Comparison of ENCODE assay signal across 1 cellular context in the genomic region with DNA sequence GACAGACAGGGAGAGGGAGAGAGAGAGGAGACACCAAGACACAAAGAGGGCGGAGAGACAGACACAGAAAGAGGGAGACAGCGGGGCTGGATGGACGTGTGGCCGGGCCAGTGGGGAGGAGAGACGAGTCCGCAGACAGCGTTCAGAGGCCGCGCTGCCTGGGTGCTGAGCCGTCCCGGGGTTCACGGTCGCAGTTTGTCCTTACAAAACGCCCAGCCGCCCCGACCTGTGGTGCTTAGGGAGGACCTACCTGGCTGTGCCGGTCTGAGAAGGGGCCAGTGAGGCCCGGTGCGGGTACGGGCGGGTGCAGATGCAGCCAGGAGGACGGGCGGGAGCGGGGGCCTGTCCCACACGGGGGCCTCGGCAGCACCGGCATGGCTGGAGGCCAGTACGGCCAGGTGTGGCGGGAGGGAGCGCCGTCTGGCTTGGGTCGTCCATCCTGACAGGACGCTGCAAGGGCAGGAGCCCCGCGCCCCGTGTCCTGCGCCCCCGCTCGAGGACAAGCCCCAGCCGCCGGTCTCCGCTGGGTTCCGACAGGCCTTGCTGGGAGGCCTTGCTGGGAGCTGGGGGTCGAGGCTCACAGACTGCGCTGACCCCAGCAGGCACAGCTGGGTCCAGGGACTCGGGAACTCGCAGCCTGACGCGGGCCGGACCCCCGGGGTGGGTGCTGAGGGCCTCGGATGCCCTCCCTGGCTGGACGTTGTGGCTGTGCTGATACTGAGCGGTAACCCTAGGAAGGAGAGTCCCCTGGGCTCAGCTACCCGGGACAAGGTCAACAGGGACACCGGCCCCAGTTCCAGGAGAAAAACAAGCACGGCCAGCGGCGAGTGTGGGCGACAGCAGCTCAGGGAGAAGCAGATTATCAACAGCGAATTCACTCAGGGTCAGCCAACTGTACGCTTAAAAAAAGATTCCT.
TF ChIP-seq lines count a peak whose summit lies in the region.

No MANE protein-coding gene starts in this region.

TF ChIP-seq in HepG2, 621 proteins besides CTCF, POLR2A, EP300 and RAD21 (continued from another document and continues in another):
- TF ChIP-seq, protein P1, sequence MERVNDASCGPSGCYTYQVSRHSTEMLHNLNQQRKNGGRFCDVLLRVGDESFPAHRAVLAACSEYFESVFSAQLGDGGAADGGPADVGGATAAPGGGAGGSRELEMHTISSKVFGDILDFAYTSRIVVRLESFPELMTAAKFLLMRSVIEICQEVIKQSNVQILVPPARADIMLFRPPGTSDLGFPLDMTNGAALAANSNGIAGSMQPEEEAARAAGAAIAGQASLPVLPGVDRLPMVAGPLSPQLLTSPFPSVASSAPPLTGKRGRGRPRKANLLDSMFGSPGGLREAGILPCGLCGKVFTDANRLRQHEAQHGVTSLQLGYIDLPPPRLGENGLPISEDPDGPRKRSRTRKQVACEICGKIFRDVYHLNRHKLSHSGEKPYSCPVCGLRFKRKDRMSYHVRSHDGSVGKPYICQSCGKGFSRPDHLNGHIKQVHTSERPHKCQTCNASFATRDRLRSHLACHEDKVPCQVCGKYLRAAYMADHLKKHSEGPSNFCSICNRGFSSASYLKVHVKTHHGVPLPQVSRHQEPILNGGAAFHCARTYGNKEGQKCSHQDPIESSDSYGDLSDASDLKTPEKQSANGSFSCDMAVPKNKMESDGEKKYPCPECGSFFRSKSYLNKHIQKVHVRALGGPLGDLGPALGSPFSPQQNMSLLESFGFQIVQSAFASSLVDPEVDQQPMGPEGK (CRISPR knock-in tag; IDR thresholded peaks at IDR 0.05): no peak; the same call in none of the 2 replicates
- TF ChIP-seq, protein P2, sequence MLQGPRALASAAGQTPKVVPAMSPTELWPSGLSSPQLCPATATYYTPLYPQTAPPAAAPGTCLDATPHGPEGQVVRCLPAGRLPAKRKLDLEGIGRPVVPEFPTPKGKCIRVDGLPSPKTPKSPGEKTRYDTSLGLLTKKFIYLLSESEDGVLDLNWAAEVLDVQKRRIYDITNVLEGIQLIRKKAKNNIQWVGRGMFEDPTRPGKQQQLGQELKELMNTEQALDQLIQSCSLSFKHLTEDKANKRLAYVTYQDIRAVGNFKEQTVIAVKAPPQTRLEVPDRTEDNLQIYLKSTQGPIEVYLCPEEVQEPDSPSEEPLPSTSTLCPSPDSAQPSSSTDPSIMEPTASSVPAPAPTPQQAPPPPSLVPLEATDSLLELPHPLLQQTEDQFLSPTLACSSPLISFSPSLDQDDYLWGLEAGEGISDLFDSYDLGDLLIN (CRISPR knock-in tag; IDR thresholded peaks at IDR 0.05; ENCODE audit: borderline replicate concordance): no peak
- TF ChIP-seq CHCHD3 (CRISPR knock-in tag; IDR thresholded peaks at IDR 0.05): 0 out of 2 replicates have a peak, but pooled peaks have one; percentile 75
- TF ChIP-seq NFKBIZ (CRISPR knock-in tag; IDR thresholded peaks at IDR 0.05): no peak
- no peak for TF ChIP-seq ESRRA (CRISPR knock-in tag; IDR thresholded peaks at IDR 0.05; ENCODE audit: low read depth)
- TF ChIP-seq, protein P3, sequence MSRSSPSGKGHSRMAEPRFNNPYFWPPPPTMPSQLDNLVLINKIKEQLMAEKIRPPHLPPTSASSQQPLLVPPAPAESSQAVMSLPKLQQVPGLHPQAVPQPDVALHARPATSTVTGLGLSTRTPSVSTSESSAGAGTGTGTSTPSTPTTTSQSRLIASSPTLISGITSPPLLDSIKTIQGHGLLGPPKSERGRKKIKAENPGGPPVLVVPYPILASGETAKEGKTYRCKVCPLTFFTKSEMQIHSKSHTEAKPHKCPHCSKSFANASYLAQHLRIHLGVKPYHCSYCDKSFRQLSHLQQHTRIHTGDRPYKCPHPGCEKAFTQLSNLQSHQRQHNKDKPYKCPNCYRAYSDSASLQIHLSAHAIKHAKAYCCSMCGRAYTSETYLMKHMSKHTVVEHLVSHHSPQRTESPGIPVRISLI (CRISPR knock-in tag; IDR thresholded peaks at IDR 0.05; ENCODE audit: borderline replicate concordance): no peak
- no peak for TF ChIP-seq MAFF (IDR thresholded peaks at IDR 0.05; ENCODE audit: low read depth, low read length)
- no peak for TF ChIP-seq ZNF431 (CRISPR knock-in tag; IDR thresholded peaks at IDR 0.05; ENCODE audit: borderline replicate concordance, low read depth)
- TF ChIP-seq ZNF816 (CRISPR knock-in tag; IDR thresholded peaks at IDR 0.05; ENCODE audit: borderline replicate concordance): 0 out of 2 replicates have a peak, but pooled peaks have one; percentile 18
- TF ChIP-seq MEF2D (CRISPR knock-in tag; IDR thresholded peaks at IDR 0.05): peak; percentile 20; the same call in 1 of the 2 replicates
- TF ChIP-seq ZBTB1 (CRISPR knock-in tag; IDR thresholded peaks at IDR 0.05; ENCODE audit: borderline replicate concordance): no peak
- TF ChIP-seq MLLT10 (CRISPR knock-in tag; IDR thresholded peaks at IDR 0.05): no peak
- TF ChIP-seq U2AF1 (optimal IDR thresholded peaks at IDR 0.05; ENCODE audit: low read depth, low read length): no peak
- no peak for TF ChIP-seq ZNF3 (CRISPR knock-in tag; IDR thresholded peaks at IDR 0.05)
- TF ChIP-seq ONECUT2 (CRISPR knock-in tag; IDR thresholded peaks at IDR 0.05): no peak
- TF ChIP-seq, protein P4, sequence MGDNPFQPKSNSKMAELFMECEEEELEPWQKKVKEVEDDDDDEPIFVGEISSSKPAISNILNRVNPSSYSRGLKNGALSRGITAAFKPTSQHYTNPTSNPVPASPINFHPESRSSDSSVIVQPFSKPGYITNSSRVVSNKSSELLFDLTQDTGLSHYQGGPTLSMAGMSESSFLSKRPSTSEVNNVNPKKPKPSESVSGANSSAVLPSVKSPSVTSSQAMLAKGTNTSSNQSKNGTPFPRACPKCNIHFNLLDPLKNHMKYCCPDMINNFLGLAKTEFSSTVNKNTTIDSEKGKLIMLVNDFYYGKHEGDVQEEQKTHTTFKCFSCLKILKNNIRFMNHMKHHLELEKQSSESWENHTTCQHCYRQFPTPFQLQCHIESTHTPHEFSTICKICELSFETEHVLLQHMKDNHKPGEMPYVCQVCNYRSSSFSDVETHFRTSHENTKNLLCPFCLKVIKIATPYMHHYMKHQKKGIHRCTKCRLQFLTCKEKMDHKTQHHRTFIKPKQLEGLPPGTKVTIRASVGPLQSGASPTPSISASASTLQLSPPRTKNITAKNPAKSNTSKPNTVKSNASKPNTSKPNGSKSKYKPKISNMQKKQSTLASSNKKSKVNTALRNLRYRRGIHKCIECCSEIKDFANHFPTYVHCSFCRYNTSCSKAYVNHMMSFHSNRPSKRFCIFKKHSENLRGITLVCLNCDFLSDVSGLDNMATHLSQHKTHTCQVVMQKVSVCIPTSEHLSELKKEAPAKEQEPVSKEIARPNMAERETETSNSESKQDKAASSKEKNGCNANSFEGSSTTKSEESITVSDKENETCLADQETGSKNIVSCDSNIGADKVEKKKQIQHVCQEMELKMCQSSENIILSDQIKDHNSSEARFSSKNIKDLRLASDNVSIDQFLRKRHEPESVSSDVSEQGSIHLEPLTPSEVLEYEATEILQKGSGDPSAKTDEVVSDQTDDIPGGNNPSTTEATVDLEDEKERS (CRISPR knock-in tag; IDR thresholded peaks at IDR 0.05): peak; percentile 69
- TF ChIP-seq, protein P5, sequence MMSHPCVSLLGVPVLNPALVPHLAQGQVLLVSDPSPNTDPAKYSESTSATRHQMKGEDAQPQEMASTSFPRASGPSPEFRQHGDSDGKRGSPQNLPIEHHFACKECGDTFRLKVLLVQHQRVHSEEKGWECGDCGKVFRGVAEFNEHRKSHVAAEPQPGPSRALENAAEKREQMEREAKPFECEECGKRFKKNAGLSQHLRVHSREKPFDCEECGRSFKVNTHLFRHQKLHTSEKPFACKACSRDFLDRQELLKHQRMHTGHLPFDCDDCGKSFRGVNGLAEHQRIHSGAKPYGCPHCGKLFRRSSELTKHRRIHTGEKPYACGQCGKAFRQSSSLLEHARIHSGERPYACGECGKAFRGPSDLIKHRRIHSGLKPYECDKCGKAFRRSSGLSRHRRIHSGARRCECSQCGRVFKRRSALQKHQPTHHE (CRISPR knock-in tag; IDR thresholded peaks at IDR 0.05; ENCODE audit: borderline replicate concordance): no peak; the same call in 1 of the 2 replicates
- TF ChIP-seq TBX3 (IDR thresholded peaks at IDR 0.05; ENCODE audit: borderline replicate concordance): no peak
- no peak for TF ChIP-seq KAT8 (CRISPR knock-in tag; IDR thresholded peaks at IDR 0.05)
- TF ChIP-seq EEA1 (CRISPR knock-in tag; IDR thresholded peaks at IDR 0.05; ENCODE audit: borderline replicate concordance): peak; percentile 95
- no peak for TF ChIP-seq ZNF616 (CRISPR knock-in tag; IDR thresholded peaks at IDR 0.05; ENCODE audit: low read depth)
- TF ChIP-seq SIX1 (CRISPR knock-in tag; IDR thresholded peaks at IDR 0.05; ENCODE audit: borderline replicate concordance): no peak
- no peak; the same call in 1 of the 2 replicates for TF ChIP-seq FOSL2 (CRISPR knock-in tag; IDR thresholded peaks at IDR 0.05)
- no peak for TF ChIP-seq KLF15 (CRISPR knock-in tag; IDR thresholded peaks at IDR 0.05; ENCODE audit: borderline replicate concordance)
- no peak for TF ChIP-seq ZFP62 (CRISPR knock-in tag; IDR thresholded peaks at IDR 0.05)
- no peak for TF ChIP-seq GABPA (IDR thresholded peaks at IDR 0.05; ENCODE audit: low read depth, low read length)
- no peak for TF ChIP-seq GABPA (CRISPR knock-in tag; IDR thresholded peaks at IDR 0.05; ENCODE audit: low read depth)
- TF ChIP-seq FIP1L1 (IDR thresholded peaks at IDR 0.05; ENCODE audit: borderline replicate concordance, insufficient read depth, low read depth, low read length): no peak
- TF ChIP-seq TP53 (CRISPR knock-in tag; conservative IDR thresholded peaks at IDR 0.05): 0 out of 2 replicates have a peak, but pooled peaks have one; percentile 13
- no peak for TF ChIP-seq ZNF335 (CRISPR knock-in tag; IDR thresholded peaks at IDR 0.05)
- TF ChIP-seq ZNF17 (CRISPR knock-in tag; IDR thresholded peaks at IDR 0.05): no peak
- TF ChIP-seq ZNF703 (CRISPR knock-in tag; IDR thresholded peaks at IDR 0.05; ENCODE audit: borderline replicate concordance): no peak
- no peak for TF ChIP-seq ZNF83 (CRISPR knock-in tag; IDR thresholded peaks at IDR 0.05; ENCODE audit: borderline replicate concordance)
- TF ChIP-seq, protein P6, sequence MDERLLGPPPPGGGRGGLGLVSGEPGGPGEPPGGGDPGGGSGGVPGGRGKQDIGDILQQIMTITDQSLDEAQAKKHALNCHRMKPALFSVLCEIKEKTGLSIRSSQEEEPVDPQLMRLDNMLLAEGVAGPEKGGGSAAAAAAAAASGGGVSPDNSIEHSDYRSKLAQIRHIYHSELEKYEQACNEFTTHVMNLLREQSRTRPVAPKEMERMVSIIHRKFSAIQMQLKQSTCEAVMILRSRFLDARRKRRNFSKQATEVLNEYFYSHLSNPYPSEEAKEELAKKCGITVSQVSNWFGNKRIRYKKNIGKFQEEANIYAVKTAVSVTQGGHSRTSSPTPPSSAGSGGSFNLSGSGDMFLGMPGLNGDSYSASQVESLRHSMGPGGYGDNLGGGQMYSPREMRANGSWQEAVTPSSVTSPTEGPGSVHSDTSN (CRISPR knock-in tag; IDR thresholded peaks at IDR 0.05): no peak
- TF ChIP-seq, protein P7, sequence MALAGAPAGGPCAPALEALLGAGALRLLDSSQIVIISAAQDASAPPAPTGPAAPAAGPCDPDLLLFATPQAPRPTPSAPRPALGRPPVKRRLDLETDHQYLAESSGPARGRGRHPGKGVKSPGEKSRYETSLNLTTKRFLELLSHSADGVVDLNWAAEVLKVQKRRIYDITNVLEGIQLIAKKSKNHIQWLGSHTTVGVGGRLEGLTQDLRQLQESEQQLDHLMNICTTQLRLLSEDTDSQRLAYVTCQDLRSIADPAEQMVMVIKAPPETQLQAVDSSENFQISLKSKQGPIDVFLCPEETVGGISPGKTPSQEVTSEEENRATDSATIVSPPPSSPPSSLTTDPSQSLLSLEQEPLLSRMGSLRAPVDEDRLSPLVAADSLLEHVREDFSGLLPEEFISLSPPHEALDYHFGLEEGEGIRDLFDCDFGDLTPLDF (CRISPR knock-in tag; IDR thresholded peaks at IDR 0.05): no peak
- TF ChIP-seq, protein P8, sequence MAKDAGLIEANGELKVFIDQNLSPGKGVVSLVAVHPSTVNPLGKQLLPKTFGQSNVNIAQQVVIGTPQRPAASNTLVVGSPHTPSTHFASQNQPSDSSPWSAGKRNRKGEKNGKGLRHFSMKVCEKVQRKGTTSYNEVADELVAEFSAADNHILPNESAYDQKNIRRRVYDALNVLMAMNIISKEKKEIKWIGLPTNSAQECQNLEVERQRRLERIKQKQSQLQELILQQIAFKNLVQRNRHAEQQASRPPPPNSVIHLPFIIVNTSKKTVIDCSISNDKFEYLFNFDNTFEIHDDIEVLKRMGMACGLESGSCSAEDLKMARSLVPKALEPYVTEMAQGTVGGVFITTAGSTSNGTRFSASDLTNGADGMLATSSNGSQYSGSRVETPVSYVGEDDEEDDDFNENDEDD (CRISPR knock-in tag; IDR thresholded peaks at IDR 0.05; ENCODE audit: borderline replicate concordance): no peak; the same call in 1 of the 2 replicates
- peak; percentile 97 for TF ChIP-seq SNAI1 (CRISPR knock-in tag; IDR thresholded peaks at IDR 0.05; ENCODE audit: borderline replicate concordance)
- TF ChIP-seq, protein P9, sequence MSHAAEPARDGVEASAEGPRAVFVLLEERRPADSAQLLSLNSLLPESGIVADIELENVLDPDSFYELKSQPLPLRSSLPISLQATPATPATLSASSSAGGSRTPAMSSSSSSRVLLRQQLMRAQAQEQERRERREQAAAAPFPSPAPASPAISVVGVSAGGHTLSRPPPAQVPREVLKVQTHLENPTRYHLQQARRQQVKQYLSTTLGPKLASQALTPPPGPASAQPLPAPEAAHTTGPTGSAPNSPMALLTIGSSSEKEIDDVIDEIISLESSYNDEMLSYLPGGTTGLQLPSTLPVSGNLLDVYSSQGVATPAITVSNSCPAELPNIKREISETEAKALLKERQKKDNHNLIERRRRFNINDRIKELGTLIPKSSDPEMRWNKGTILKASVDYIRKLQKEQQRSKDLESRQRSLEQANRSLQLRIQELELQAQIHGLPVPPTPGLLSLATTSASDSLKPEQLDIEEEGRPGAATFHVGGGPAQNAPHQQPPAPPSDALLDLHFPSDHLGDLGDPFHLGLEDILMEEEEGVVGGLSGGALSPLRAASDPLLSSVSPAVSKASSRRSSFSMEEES (CRISPR knock-in tag; IDR thresholded peaks at IDR 0.05): no peak
- no peak for TF ChIP-seq SMAD9 (CRISPR knock-in tag; IDR thresholded peaks at IDR 0.05)
- no peak for TF ChIP-seq ZNF124 (CRISPR knock-in tag; IDR thresholded peaks at IDR 0.05)
- no peak for TF ChIP-seq SOX6 (IDR thresholded peaks at IDR 0.05)
- peak; percentile 48 for TF ChIP-seq SOX6 (CRISPR knock-in tag; IDR thresholded peaks at IDR 0.05)
- TF ChIP-seq ZNF264 (CRISPR knock-in tag; IDR thresholded peaks at IDR 0.05): no peak
- no peak for TF ChIP-seq ZBTB42 (CRISPR knock-in tag; IDR thresholded peaks at IDR 0.05)
- TF ChIP-seq, protein P10, sequence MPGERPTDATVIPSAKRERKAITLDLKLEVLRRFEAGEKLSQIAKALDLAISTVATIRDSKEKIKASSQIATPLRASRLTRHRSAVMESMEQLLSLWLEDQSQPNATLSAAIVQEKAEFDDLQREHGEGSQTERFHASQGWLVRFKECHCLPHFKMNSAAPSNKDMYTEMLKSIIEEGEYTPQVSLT (CRISPR knock-in tag; IDR thresholded peaks at IDR 0.05; ENCODE audit: borderline replicate concordance, low read depth): no peak; the same call in 1 of the 2 replicates
- no peak for TF ChIP-seq HOXA7 (CRISPR knock-in tag; IDR thresholded peaks at IDR 0.05)
- TF ChIP-seq MAZ (IDR thresholded peaks at IDR 0.05; ENCODE audit: borderline replicate concordance, low read depth, low read length): no peak
- no peak for TF ChIP-seq MAZ (CRISPR knock-in tag; IDR thresholded peaks at IDR 0.05; ENCODE audit: low read depth)
- TF ChIP-seq EHMT2 (IDR thresholded peaks at IDR 0.05; ENCODE audit: borderline replicate concordance, low read depth, low read length): no peak
- TF ChIP-seq ZFX (CRISPR knock-in tag; IDR thresholded peaks at IDR 0.05; ENCODE audit: low read depth): peak; percentile 87
